Comparison of ENCODE assay signal across 7 cellular contexts in the genomic region with DNA sequence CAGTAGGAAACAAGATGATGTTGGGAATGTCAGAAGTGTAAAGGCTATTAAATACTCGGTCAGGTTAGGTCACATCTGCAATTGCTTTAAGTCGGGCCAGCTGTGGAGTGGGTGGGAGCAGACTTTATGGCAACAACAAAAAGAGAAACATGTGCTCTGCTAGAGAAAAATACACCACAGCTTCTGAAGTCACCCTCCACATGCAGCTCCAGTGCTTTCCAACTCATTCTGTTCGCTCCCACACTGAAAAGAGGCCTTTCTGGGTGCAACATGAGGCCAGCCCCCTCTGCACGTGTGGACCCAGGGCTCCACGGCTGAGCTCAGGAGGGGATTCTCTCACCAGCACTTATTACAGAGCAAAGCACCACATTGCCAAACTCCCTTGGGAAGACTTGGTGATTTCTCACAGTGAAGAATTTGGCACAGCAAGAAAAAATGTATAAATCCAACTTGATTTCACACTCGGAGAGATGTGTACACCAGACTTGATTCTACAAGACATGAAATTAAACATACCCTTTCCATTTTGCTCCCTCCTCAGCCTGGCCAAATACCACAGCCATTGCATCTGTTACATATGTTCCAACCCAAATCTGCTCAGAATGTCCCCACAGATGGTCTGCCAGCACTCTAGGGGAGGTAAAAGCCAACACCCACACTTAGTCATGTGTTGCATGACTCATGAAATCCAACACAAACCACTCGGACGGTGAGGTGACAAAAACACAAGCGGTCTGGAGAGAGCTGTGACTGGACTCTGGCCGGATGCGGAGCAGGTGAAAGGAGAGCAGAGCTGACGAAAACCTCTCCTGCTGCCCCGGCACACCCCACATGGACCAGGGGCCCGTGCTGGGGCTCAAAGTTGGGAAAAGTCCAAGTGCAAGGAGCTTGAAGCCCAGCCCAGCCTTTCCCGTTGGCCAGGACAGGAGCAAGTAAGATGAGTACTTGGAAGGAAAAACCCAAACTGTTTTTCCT.
A peak's percentile ranks its signal among the peaks of the same experiment; 100 is the strongest.
DNase-seq lines count a peak whose midpoint lies in the region; ATAC-seq, FAIRE-seq and TF ChIP-seq lines count a peak whose summit lies in the region.

No MANE protein-coding gene starts in this region.

- H3K36me3 ChIP-seq in HUES48 (ENCODE audit: control insufficient read depth, insufficient read depth, low read length) (peaks cover 65% of the 10 kb centered on the region), liver (ENCODE audit: control insufficient read depth in 4 of 4, insufficient read depth in 3 of 4, low read depth in 1 of 4, low read length in 3 of 4) (peaks cover 0 to 10% (median 7%) of the 10 kb centered on the region in 4 donors)

- no peak overlapping the region for H3K9ac ChIP-seq in HUES48 (ENCODE audit: low read depth, low read length)
- no peak overlapping the region for H3K9ac ChIP-seq in liver (ENCODE audit: low read depth in 1 of 2, low read length in 2 of 2)

- no peaks in the 10 kb centered on the region for H3K9me3 ChIP-seq in HUES48 (ENCODE audit: control insufficient read depth, insufficient read depth, low read length)
- H3K9me3 ChIP-seq in liver (ENCODE audit: control insufficient read depth in 4 of 4, low read length in 3 of 4), result no peaks in the 10 kb centered on the region

- peak; percentile 95 to 98 for DNase-seq in cardiac fibroblast (ENCODE audit: low read depth in 2 of 2)
- DNase-seq in urothelium cell line (ENCODE audit: low spot score), result peak; percentile 87
- DNase-seq in effector CD4-positive, alpha-beta T cell, result no peak
- DNase-seq in Kasumi-1 (lab: John Stamatoyannopoulos, UW), result no peak

- H3K4me3 ChIP-seq in HUES48 (ENCODE audit: low read depth, low read length) (no peak overlapping the region), cardiac fibroblast (replicated peaks in 1 of 2; ENCODE audit: low read depth in 2 of 2, low read length in 2 of 2) (peak overlapping the region in 1 of 2 donors; percentile 12), liver (ENCODE audit: low read depth in 1 of 3, low read length in 3 of 3) (no peak overlapping the region)

- TF ChIP-seq RAD21 in liver (IDR thresholded peaks at IDR 0.05), result peak; percentile 56 to 62

- H3K27ac ChIP-seq in HUES48 (ENCODE audit: low read depth, low read length) (peak overlapping the region; percentile 36), liver (ENCODE audit: low read depth in 1 of 2, low read length in 2 of 2) (peak overlapping the region; percentile 74 to 91)

- FAIRE-seq in urothelium cell line (lab: Jason Lieb, UNC), result peak; percentile 90

- H3K4me1 ChIP-seq in HUES48 (ENCODE audit: control insufficient read depth, insufficient read depth, low read length) (no peaks in the 10 kb centered on the region), liver (ENCODE audit: control insufficient read depth in 4 of 4, insufficient read depth in 4 of 4, low read length in 3 of 4) (peaks cover 8 to 29% (median 18%) of the 10 kb centered on the region in 4 donors)

- no peak for TF ChIP-seq CTCF in cardiac fibroblast (IDR thresholded peaks at IDR 0.05; ENCODE audit: low read depth, low read length)
- TF ChIP-seq CTCF in liver (IDR thresholded peaks at IDR 0.05; ENCODE audit: low read depth, low read length, missing input control), result no peak

- no peaks in the 10 kb centered on the region for H3K27me3 ChIP-seq in HUES48 (ENCODE audit: control insufficient read depth, insufficient read depth, low read length)
- H3K27me3 ChIP-seq in liver (ENCODE audit: control insufficient read depth in 4 of 4, insufficient read depth in 4 of 4, low read length in 3 of 4), result no peaks in the 10 kb centered on the region

- 64% methylated on average over 15 of the region's 15 CpGs for WGBS in liver

- ATAC-seq in HG02588 (IDR thresholded peaks at IDR 0.05; ENCODE audit: unreplicated experiment), result no peak

TF ChIP-seq in liver, 16 proteins besides CTCF, POLR2A, EP300 and RAD21:
- peak; percentile 88 to 91 for TF ChIP-seq HNF4A (conservative IDR thresholded peaks at IDR 0.05)
- TF ChIP-seq EGR1 (IDR thresholded peaks at IDR 0.05; ENCODE audit: low read depth in 2 of 2), result peak; percentile 22 to 85
- peak; percentile 28 for TF ChIP-seq TAF1 (conservative IDR thresholded peaks at IDR 0.05)
- TF ChIP-seq YY1 (IDR thresholded peaks at IDR 0.05), result peak; percentile 51
- peak; percentile 95 to 98 for TF ChIP-seq JUND (IDR thresholded peaks at IDR 0.05)
- TF ChIP-seq MAX (IDR thresholded peaks at IDR 0.05), result peak; percentile 61
- peak; percentile 58 for TF ChIP-seq HNF4G (IDR thresholded peaks at IDR 0.05)
- peak; percentile 73 to 84 for TF ChIP-seq RXRA (IDR thresholded peaks at IDR 0.05)
- peak; percentile 8 for TF ChIP-seq NR2F2 (IDR thresholded peaks at IDR 0.05)
- TF ChIP-seq FOXA1 (IDR thresholded peaks at IDR 0.05), result no peak
- TF ChIP-seq, protein P1, sequence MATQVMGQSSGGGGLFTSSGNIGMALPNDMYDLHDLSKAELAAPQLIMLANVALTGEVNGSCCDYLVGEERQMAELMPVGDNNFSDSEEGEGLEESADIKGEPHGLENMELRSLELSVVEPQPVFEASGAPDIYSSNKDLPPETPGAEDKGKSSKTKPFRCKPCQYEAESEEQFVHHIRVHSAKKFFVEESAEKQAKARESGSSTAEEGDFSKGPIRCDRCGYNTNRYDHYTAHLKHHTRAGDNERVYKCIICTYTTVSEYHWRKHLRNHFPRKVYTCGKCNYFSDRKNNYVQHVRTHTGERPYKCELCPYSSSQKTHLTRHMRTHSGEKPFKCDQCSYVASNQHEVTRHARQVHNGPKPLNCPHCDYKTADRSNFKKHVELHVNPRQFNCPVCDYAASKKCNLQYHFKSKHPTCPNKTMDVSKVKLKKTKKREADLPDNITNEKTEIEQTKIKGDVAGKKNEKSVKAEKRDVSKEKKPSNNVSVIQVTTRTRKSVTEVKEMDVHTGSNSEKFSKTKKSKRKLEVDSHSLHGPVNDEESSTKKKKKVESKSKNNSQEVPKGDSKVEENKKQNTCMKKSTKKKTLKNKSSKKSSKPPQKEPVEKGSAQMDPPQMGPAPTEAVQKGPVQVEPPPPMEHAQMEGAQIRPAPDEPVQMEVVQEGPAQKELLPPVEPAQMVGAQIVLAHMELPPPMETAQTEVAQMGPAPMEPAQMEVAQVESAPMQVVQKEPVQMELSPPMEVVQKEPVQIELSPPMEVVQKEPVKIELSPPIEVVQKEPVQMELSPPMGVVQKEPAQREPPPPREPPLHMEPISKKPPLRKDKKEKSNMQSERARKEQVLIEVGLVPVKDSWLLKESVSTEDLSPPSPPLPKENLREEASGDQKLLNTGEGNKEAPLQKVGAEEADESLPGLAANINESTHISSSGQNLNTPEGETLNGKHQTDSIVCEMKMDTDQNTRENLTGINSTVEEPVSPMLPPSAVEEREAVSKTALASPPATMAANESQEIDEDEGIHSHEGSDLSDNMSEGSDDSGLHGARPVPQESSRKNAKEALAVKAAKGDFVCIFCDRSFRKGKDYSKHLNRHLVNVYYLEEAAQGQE (IDR thresholded peaks at IDR 0.05), result peak; percentile 72
- peak; percentile 85 for TF ChIP-seq SP1 (IDR thresholded peaks at IDR 0.05)
- TF ChIP-seq FOXA2 (IDR thresholded peaks at IDR 0.05), result peak; percentile 57
- peak; percentile 63 for TF ChIP-seq ZBTB33 (IDR thresholded peaks at IDR 0.05)
- TF ChIP-seq, protein P2, sequence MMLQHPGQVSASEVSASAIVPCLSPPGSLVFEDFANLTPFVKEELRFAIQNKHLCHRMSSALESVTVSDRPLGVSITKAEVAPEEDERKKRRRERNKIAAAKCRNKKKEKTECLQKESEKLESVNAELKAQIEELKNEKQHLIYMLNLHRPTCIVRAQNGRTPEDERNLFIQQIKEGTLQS (IDR thresholded peaks at IDR 0.05), result peak; percentile 92
- TF ChIP-seq GABPA (IDR thresholded peaks at IDR 0.05 in 1 of 2, conservative IDR thresholded peaks at IDR 0.05 in 1 of 2), result peak in 1 of 2 donors; percentile 27

Comparison
In these comparisons a context has a peak if more than half of its experiments do, and no peak if none do; other contexts are left out.
1. DNase-seq: peak in cardiac fibroblast (2 of 2) and urothelium cell line (single experiment); none in effector CD4-positive, alpha-beta T cell (single experiment) and Kasumi-1 (0 of 2).